Comparison of ENCODE assay signal across 9 cellular contexts in the genomic region with DNA sequence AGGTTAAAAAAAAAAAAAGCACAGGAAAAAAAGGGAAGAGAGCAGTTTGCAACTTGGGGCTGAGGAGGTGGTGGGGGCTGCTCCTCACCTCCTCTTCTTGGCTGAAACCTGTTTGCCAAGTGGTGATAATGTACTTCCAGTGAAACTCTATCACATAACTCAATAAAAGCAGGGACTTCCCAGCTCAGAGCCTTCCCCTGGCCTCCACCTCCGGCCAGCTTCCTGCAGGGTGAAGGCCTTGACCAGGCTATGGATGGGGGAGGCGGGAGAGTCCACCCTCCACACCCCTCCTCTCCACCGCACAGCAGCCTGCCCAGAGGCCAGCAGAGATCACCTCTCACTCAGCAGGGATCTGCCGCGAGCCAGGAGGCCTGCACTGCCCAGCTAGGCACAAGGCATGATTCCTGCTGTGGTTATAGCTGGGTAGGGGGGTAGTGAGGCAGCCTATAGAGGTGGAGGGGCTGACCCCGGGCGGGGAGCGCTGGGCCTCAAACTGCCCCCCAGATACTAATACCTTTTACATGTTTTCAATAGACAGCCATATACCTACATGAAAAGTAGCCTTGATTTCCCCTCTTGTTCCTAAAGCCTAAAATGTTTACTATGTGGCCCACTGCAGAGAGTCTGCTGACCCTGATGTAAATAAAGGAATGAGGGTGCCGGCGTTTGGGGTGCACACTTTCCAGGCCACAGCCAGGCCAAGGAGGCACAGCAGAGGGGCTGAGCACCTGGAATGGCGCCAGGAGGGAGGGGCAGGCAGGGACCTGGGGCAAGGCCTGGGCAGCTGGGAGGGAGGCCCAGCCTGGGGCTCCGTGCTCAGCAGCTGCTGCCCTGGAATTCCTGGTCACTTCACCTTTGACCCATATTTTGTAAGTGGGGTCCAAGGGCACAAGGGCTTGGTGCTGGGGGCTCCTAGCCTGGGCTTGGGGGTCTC. TPM values are rescaled to one million over a fixed set of nuclear protein-coding genes. Genes with fewer than 3 reads are reported as not detected.
DNase-seq lines count a peak whose midpoint lies in the region; ATAC-seq and TF ChIP-seq lines count a peak whose summit lies in the region.
"Had no signal": no experiment of that assay in that cellular context is flagged by ENCODE, and none has a peak within 500 bp of the region (broad histone marks: within the 10 kb centered on the region; RNA-seq: fewer than 3 reads in every experiment).

No MANE protein-coding gene starts in this region.

- H3K4me3 ChIP-seq in hepatocyte (no peak overlapping the region), skeletal muscle satellite cell (ENCODE audit: low read length) (no peak overlapping the region), ascending aorta (no peak overlapping the region)
- H3K4me3 ChIP-seq: SJSA1 had no signal

- DNase-seq in HT-29 (ENCODE audit: low spot score) = peak; percentile 63
- no peak for DNase-seq in activated B cell treated with CpG ODN at 0.5 μM for 24 hours
- DNase-seq in hepatocyte (ENCODE audit: low spot score) = peak; percentile 75
- no peak for DNase-seq in ascending aorta (ENCODE audit: low spot score in 2 of 2)
- no peak for DNase-seq in stimulated activated CD4-positive, alpha-beta T cell treated with anti-CD3 and anti-CD28 coated beads, Interleukin-1b, Interleukin-23, amount 100 ng/mL, for 48 hours

- H3K27me3 ChIP-seq in hepatocyte (no peaks in the 10 kb centered on the region), skeletal muscle satellite cell (ENCODE audit: control insufficient read depth, insufficient read depth, low read length) (no peaks in the 10 kb centered on the region), ascending aorta (no peaks in the 10 kb centered on the region)
- H3K27me3 ChIP-seq: SJSA1 had no signal

- H3K79me2 ChIP-seq in hepatocyte = peaks cover 97% of the 10 kb centered on the region

- peaks cover 18% of the 10 kb centered on the region for H3K36me3 Mint-ChIP-seq in activated B cell treated with CpG ODN at 0.5 μM for 24 hours (ENCODE audit: low read depth)

- POLR2A ChIA-PET in activated B cell treated with CpG ODN at 0.5 μM for 24 hours (lab: Charles Lee) = interaction anchor here (0.9 to 4.0 kb wide), 3 partner anchors 10 to 30 kb away, joined by 3 to 51 read pairs (median 5); a partner anchor contains a TSS

- no peak overlapping the region for H2AFZ ChIP-seq in hepatocyte

- no peaks in the 10 kb centered on the region for H3K27me3 Mint-ChIP-seq in activated B cell treated with CpG ODN at 0.5 μM for 24 hours

- TF ChIP-seq CTCF in activated B cell treated with CpG ODN at 0.5 μM for 24 hours (IDR thresholded peaks at IDR 0.05) (no peak), hepatocyte (IDR thresholded peaks at IDR 0.05; ENCODE audit: poor library complexity) (no peak), ascending aorta (IDR thresholded peaks at IDR 0.05) (no peak)

- peak overlapping the region; percentile 72 for H3K4me2 ChIP-seq in hepatocyte
- H3K4me2 ChIP-seq in skeletal muscle satellite cell (ENCODE audit: low read length) = peak overlapping the region; percentile 50

- intact Hi-C loops in activated B cell treated with CpG ODN at 0.5 μM for 24 hours (cut with micrococcal nuclease) = loop anchor here (1.0 to 2.0 kb wide), 4 partner anchors 11 to 205 kb away; a partner anchor contains a TSS
- intact Hi-C loops in ascending aorta (cut with DNase I) = no loop called here

- H3K27ac Mint-ChIP-seq in activated B cell treated with CpG ODN at 0.5 μM for 24 hours = peak overlapping the region; percentile 84

- CTCF ChIA-PET in activated B cell treated with CpG ODN at 0.5 μM for 24 hours (lab: Charles Lee) = interaction anchor here (1.0 kb wide), 1 partner anchor 142 kb away, joined by 3 read pairs; no protein-coding TSS in a partner anchor

- H3K27ac ChIP-seq in hepatocyte (peak overlapping the region; percentile 89), ascending aorta (no peak overlapping the region)
- H3K27ac ChIP-seq: SJSA1 had no signal

- peaks cover 93% of the 10 kb centered on the region for H4K20me1 ChIP-seq in hepatocyte (ENCODE audit: insufficient read depth, poor library complexity, severe bottlenecking)

- H3K9me3 Mint-ChIP-seq in activated B cell treated with CpG ODN at 0.5 μM for 24 hours = no peaks in the 10 kb centered on the region

- H3K9me3 ChIP-seq in hepatocyte (ENCODE audit: low read depth) (no peaks in the 10 kb centered on the region), skeletal muscle satellite cell (replicated peaks; ENCODE audit: low read length) (no peaks in the 10 kb centered on the region), ascending aorta (no peaks in the 10 kb centered on the region)
- H3K9me3 ChIP-seq: SJSA1 had no signal

- H3K36me3 ChIP-seq in hepatocyte (replicated peaks; ENCODE audit: insufficient read depth, low read depth) (no peaks in the 10 kb centered on the region), skeletal muscle satellite cell (ENCODE audit: insufficient read depth, low read length) (peaks cover 20% of the 10 kb centered on the region), ascending aorta (peaks cover 2 to 3% of the 10 kb centered on the region in 2 donors)

- no peaks in the 10 kb centered on the region for H3K9me2 ChIP-seq in hepatocyte (replicated peaks; ENCODE audit: insufficient read depth)

- ATAC-seq in activated B cell treated with CpG ODN at 0.5 μM for 24 hours (ENCODE audit: low read depth) (no peak), GM18861 (IDR thresholded peaks at IDR 0.05; ENCODE audit: unreplicated experiment) (no peak), GM18858 (IDR thresholded peaks at IDR 0.05; ENCODE audit: unreplicated experiment) (no peak)

- H3K4me3 Mint-ChIP-seq in activated B cell treated with CpG ODN at 0.5 μM for 24 hours = peak overlapping the region; percentile 77

- WGBS in hepatocyte (ENCODE audit: low lambda C conversion rate, missing lambda C conversion rate) = 36% methylated on average over 12 of the region's 12 CpGs

- H3K9ac ChIP-seq in skeletal muscle satellite cell (ENCODE audit: low read depth, low read length) = peak overlapping the region; percentile 18

- H3K4me1 ChIP-seq in hepatocyte (ENCODE audit: insufficient read depth) (peaks cover 53% of the 10 kb centered on the region), skeletal muscle satellite cell (ENCODE audit: control insufficient read depth, insufficient read depth, low read length) (peaks cover 37% of the 10 kb centered on the region), ascending aorta (peaks cover 12 to 38% of the 10 kb centered on the region in 2 donors)
- H3K4me1 ChIP-seq: SJSA1 had no signal

- H3K4me1 Mint-ChIP-seq in activated B cell treated with CpG ODN at 0.5 μM for 24 hours = peaks cover 89% of the 10 kb centered on the region

RNA-seq across cellular contexts. Expression of a gene that starts 10.3 kb away (rescaled TPM):
- 186 and 208 TPM in 2 replicates for total RNA-seq in HT-29 (2014; rRNA removed; shearing (Covaris generic))
- total RNA-seq in activated B cell treated with CpG ODN at 0.5 μM for 24 hours (40.8 and 42.3 TPM in 2 replicates), hepatocyte (14.5 and 23.5 TPM in 2 replicates), ascending aorta (18.1 TPM)
- 24.9 and 27.2 TPM in 2 replicates for polyA plus RNA-seq in hepatocyte
- total RNA-seq in skeletal muscle satellite cell (2012; rRNA removed) = 27.5 and 30.2 TPM in 2 replicates

RNA-seq across cellular contexts. Expression of a gene that starts 30.3 kb away (rescaled TPM):
- 73.7 and 112 TPM in 2 replicates for total RNA-seq in HT-29 (2014; rRNA removed; shearing (Covaris generic))
- total RNA-seq in activated B cell treated with CpG ODN at 0.5 μM for 24 hours (28.1 and 32.1 TPM in 2 replicates), hepatocyte (38.3 and 46.6 TPM in 2 replicates), ascending aorta (94.9 TPM)
- 60.2 and 74.3 TPM in 2 replicates for polyA plus RNA-seq in hepatocyte
- 11.9 and 15.1 TPM in 2 replicates for total RNA-seq in skeletal muscle satellite cell (2012; rRNA removed)

Comparison
In these comparisons a context has a peak if more than half of its experiments do, and no peak if none do; other contexts are left out.
1. DNase-seq: peak in HT-29 (single experiment) and hepatocyte (single experiment); none in activated B cell treated with CpG ODN at 0.5 μM for 24 hours (single experiment), ascending aorta (0 of 2) and stimulated activated CD4-positive, alpha-beta T cell treated with anti-CD3 and anti-CD28 coated beads, Interleukin-1b, Interleukin-23, amount 100 ng/mL, for 48 hours (single experiment).